In genomic region chr5:160198148-160198545, GRCh38 we compare ENCODE assay signal across 24 cellular contexts. TPM values are rescaled to one million over a fixed set of nuclear protein-coding genes. Genes with fewer than 3 reads are reported as not detected.
DNase-seq lines count a peak whose midpoint lies in the region; ATAC-seq and TF ChIP-seq lines count a peak whose summit lies in the region.
"Had no signal": no experiment of that assay in that cellular context is flagged by ENCODE, and none has a peak within 500 bp of the region (broad histone marks: within the 10 kb centered on the region; RNA-seq: fewer than 3 reads in every experiment).

No MANE protein-coding gene starts in this region.

- H3K27ac Mint-ChIP-seq in type B pancreatic cell, result peak overlapping the region; percentile 12
- H3K27ac Mint-ChIP-seq: activated naive CD4-positive, alpha-beta T cell treated with anti-CD3 and anti-CD28 coated beads, Interleukin-2, amount 50 U/mL, for 24 hours; activated T-cell treated with anti-CD3 and anti-CD28 coated beads, Interleukin-2, amount 50 U/mL, for 72 hours had no signal

- peaks cover 4% of the 10 kb centered on the region for H3K27me3 Mint-ChIP-seq in type B pancreatic cell

- peak overlapping the region; percentile 54 for H3K4me3 Mint-ChIP-seq in type B pancreatic cell
- H3K4me3 Mint-ChIP-seq: activated naive CD4-positive, alpha-beta T cell treated with anti-CD3 and anti-CD28 coated beads, Interleukin-2, amount 50 U/mL, for 24 hours; activated T-cell treated with anti-CD3 and anti-CD28 coated beads, Interleukin-2, amount 50 U/mL, for 72 hours had no signal

- 11 to 90% methylated on average over 1 to 2 of the region's 5 CpGs for WGBS in mesodermal cell (ENCODE audit: insufficient coverage in 2 of 2), 2 experiments

- H3K4me1 ChIP-seq in mesodermal cell (ENCODE audit: control insufficient read depth, insufficient read depth, low read length, poor library complexity, severe bottlenecking), result peaks cover 28% of the 10 kb centered on the region

- TF ChIP-seq CTCF in type B pancreatic cell (conservative IDR thresholded peaks at IDR 0.05), result no peak

- H3K4me3 ChIP-seq in mesodermal cell (ENCODE audit: extremely low read depth, insufficient read depth, low read length, poor library complexity, severe bottlenecking), result no peak overlapping the region
- H3K4me3 ChIP-seq: ascending aorta, esophagus squamous epithelium had no signal

- DNase-seq in NCI-H82 (lab: John Stamatoyannopoulos, UW) (peak; percentile 21), NCI-H82 treated with DMSO at 0.1 percent for 48 hours (lab: John Stamatoyannopoulos, UW; ENCODE audit: unreplicated experiment) (no peak), UCSD-AML1 (lab: John Stamatoyannopoulos, UW; ENCODE audit: unreplicated experiment) (peak; percentile 36), type B pancreatic cell (ENCODE audit: extremely low spot score, unreplicated experiment) (no peak), NCI-H187 (lab: John Stamatoyannopoulos, UW) (no peak)
- DNase-seq: 8988T; activated CD4-positive, alpha-beta T cell treated with anti-CD3 and anti-CD28 coated beads for 1 hour; activated T-cell treated with anti-CD3 and anti-CD28 coated beads, Interleukin-2, amount 50 U/mL, for 72 hours; effector CD8-positive, alpha-beta T cell; esophagus squamous epithelium; GDM1; GOT3; left colon; midbrain; NCI-H1105 treated with DMSO at 0.1 percent for 48 hours; T1000 had no signal

- H3K9me3 ChIP-seq in mesodermal cell (ENCODE audit: control insufficient read depth, low read length), result no peaks in the 10 kb centered on the region
- H3K9me3 ChIP-seq: ascending aorta, esophagus squamous epithelium had no signal

- H3K36me3 Mint-ChIP-seq in type B pancreatic cell, result no peaks in the 10 kb centered on the region
- H3K36me3 Mint-ChIP-seq: activated naive CD4-positive, alpha-beta T cell treated with anti-CD3 and anti-CD28 coated beads, Interleukin-2, amount 50 U/mL, for 24 hours; natural killer cell treated with Interleukin-12 subunit alpha and Interleukin-12 subunit beta and Interleukin-15 and Interleukin-18, amount 100 ng/mL, for 72 hours had no signal

- H3K9me3 Mint-ChIP-seq in type B pancreatic cell, result no peaks in the 10 kb centered on the region
- H3K9me3 Mint-ChIP-seq: activated naive CD4-positive, alpha-beta T cell treated with anti-CD3 and anti-CD28 coated beads, Interleukin-2, amount 50 U/mL, for 24 hours; activated T-cell treated with anti-CD3 and anti-CD28 coated beads, Interleukin-2, amount 50 U/mL, for 72 hours; natural killer cell treated with Interleukin-12 subunit alpha and Interleukin-12 subunit beta and Interleukin-15 and Interleukin-18, amount 100 ng/mL, for 72 hours had no signal

- no peaks in the 10 kb centered on the region for H3K36me3 ChIP-seq in mesodermal cell (ENCODE audit: control insufficient read depth, insufficient read depth, low read length)
- H3K36me3 ChIP-seq: ascending aorta, esophagus squamous epithelium had no signal

- H3K4me1 Mint-ChIP-seq in type B pancreatic cell (ENCODE audit: unreplicated experiment), result peaks cover 10% of the 10 kb centered on the region

- peak overlapping the region; percentile 84 for H3K27ac ChIP-seq in mesodermal cell (ENCODE audit: low read depth, low read length, severe bottlenecking)
- H3K27ac ChIP-seq: ascending aorta, esophagus squamous epithelium had no signal

- ATAC-seq in GM21737 (IDR thresholded peaks at IDR 0.05; ENCODE audit: unreplicated experiment), result no peak
- ATAC-seq in HG03354 (IDR thresholded peaks at IDR 0.05; ENCODE audit: poor library complexity, severe bottlenecking, unreplicated experiment), result no peak
- ATAC-seq: activated T-cell treated with anti-CD3 and anti-CD28 coated beads, Interleukin-2, amount 50 U/mL, for 72 hours; left colon; natural killer cell treated with Interleukin-12 subunit alpha and Interleukin-12 subunit beta and Interleukin-15 and Interleukin-18, amount 100 ng/mL, for 72 hours had no signal

RNA-seq across cellular contexts. Expression of gene FABP6, which starts 31.2 kb away (rescaled TPM):
- polyA plus RNA-seq in mesodermal cell (2013, experiment 1 of 2), result 0.70 TPM
- polyA plus RNA-seq in mesodermal cell (2013, experiment 2 of 2), result not detected
- total RNA-seq in type B pancreatic cell (ENCODE audit: low replicate concordance), result 0.85 and 6.3 TPM in 2 replicates
- total RNA-seq: activated CD8-positive, alpha-beta memory T cell treated with anti-CD3 and anti-CD28 coated beads for 36 hours; activated T-cell treated with anti-CD3 and anti-CD28 coated beads, Interleukin-2, amount 50 U/mL, for 72 hours; ascending aorta; cerebellum; left colon; natural killer cell treated with Interleukin-12 subunit alpha and Interleukin-12 subunit beta and Interleukin-15 and Interleukin-18, amount 100 ng/mL, for 72 hours had no signal

Comparison
In these comparisons a context has a peak if more than half of its experiments do, and no peak if none do; other contexts are left out.
1. DNase-seq: peak in NCI-H82 (single experiment) and UCSD-AML1 (single experiment); none in NCI-H82 treated with DMSO at 0.1 percent for 48 hours (single experiment), type B pancreatic cell (single experiment) and NCI-H187 (0 of 2).